8 cellular contexts compared by ENCODE assay signal in the genomic region with DNA sequence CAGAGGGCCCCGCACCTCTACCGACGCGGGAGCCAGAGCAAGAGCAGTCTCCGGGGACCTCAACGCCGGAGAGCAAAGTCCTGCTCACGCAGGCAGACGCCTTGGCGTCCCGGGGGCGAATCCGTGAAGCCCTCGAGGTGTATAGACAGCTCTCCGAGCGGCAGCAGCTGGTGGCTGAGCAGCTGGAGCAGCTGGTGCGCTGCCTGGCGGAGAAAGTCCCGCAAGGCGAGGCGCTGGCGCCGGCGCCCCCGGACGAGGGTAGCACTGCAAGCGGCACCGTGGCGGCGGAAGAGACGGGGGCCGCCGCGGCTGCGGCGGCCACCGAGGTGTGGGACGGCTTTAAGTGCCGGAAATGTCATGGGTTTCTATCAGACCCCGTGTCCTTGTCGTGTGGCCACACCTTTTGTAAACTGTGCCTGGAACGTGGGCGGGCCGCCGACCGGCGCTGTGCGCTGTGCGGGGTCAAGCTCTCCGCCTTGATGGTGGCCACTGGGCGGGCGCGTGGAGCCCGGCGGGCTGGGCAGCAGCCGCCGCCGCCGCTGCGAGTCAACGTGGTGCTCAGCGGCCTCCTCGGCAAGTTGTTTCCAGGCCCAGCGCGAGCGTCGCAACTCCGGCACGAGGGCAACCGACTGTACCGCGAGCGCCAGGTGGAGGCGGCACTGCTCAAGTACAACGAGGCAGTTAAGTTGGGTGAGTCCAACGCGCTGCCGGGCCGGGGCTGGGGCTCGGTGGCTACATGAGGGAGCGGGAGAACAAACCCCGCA.
DNase-seq lines count a peak whose midpoint lies in the region.

No MANE protein-coding gene starts in this region.

- H3K9me3 ChIP-seq in muscle layer of duodenum (ENCODE audit: control insufficient read depth in 1 of 2, low read length in 2 of 2) (no peaks in the 10 kb centered on the region), stomach smooth muscle (ENCODE audit: control insufficient read depth in 2 of 2, low read length in 2 of 2) (no peaks in the 10 kb centered on the region)

- DNase-seq in NCI-H2081 (lab: John Stamatoyannopoulos, UW) (peak; percentile 54 to 78), NCI-H2081 treated with DMSO at 0.1 percent for 48 hours (lab: John Stamatoyannopoulos, UW) (no peak), MV-4-11 (lab: John Stamatoyannopoulos, UW) (peak; percentile 16), KG1 (lab: John Stamatoyannopoulos, UW) (no peak)
- peak; percentile 34 to 46 for DNase-seq in activated CD4-positive, alpha-beta T cell treated with anti-CD3 and anti-CD28 coated beads, Interleukin-2, amount 50 U/mL, for 4 hours
- peak; percentile 41 for DNase-seq in effector CD4-positive, alpha-beta T cell

- H3K36me3 ChIP-seq in muscle layer of duodenum (ENCODE audit: control insufficient read depth in 1 of 2, insufficient read depth in 2 of 2, low read length in 2 of 2): no peaks in the 10 kb centered on the region
- H3K36me3 ChIP-seq in stomach smooth muscle (ENCODE audit: control insufficient read depth in 2 of 2, insufficient read depth in 2 of 2, low read length in 2 of 2): no peaks in the 10 kb centered on the region

- H3K9ac ChIP-seq in stomach smooth muscle (ENCODE audit: low read length in 2 of 2): peak overlapping the region; percentile 71 to 74

- H3K4me1 ChIP-seq in muscle layer of duodenum (ENCODE audit: control insufficient read depth in 1 of 2, insufficient read depth in 2 of 2, low read length in 2 of 2) (peaks cover 0 to 7% of the 10 kb centered on the region in 2 donors), stomach smooth muscle (ENCODE audit: control insufficient read depth, insufficient read depth, low read length) (peaks cover 17% of the 10 kb centered on the region)

- H3K27ac ChIP-seq in muscle layer of duodenum (ENCODE audit: low read length) (no peak overlapping the region), stomach smooth muscle (ENCODE audit: low read length) (peak overlapping the region; percentile 75)

- H3K27me3 ChIP-seq in muscle layer of duodenum (ENCODE audit: low read depth, low read length): no peaks in the 10 kb centered on the region
- peaks cover 0 to 14% of the 10 kb centered on the region in 2 donors for H3K27me3 ChIP-seq in stomach smooth muscle (ENCODE audit: control insufficient read depth in 1 of 2, insufficient read depth in 2 of 2, low read length in 2 of 2)

- peak overlapping the region; percentile 69 to 71 for H3K4me3 ChIP-seq in muscle layer of duodenum (ENCODE audit: low read depth in 1 of 2, low read length in 2 of 2)
- peak overlapping the region; percentile 77 to 81 for H3K4me3 ChIP-seq in stomach smooth muscle (ENCODE audit: low read length in 2 of 2)

Comparison
In these comparisons a context has a peak if more than half of its experiments do, and no peak if none do; other contexts are left out.
1. DNase-seq: peak in NCI-H2081 (2 of 2), MV-4-11 (single experiment), activated CD4-positive, alpha-beta T cell treated with anti-CD3 and anti-CD28 coated beads, Interleukin-2, amount 50 U/mL, for 4 hours (2 of 2) and effector CD4-positive, alpha-beta T cell (single experiment); none in NCI-H2081 treated with DMSO at 0.1 percent for 48 hours (single experiment) and KG1 (single experiment).